Comparison of ENCODE assay signal across 12 cellular contexts in genomic region chr6:110543106-110543505, GRCh38.
DNase-seq lines count a peak whose midpoint lies in the region; ATAC-seq and TF ChIP-seq lines count a peak whose summit lies in the region.
"Had no signal": no experiment of that assay in that cellular context is flagged by ENCODE, and none has a peak within 500 bp of the region (broad histone marks: within the 10 kb centered on the region; RNA-seq: fewer than 3 reads in every experiment).

No MANE protein-coding gene starts in this region.

- H3K4me2 ChIP-seq in GM23338: no peak overlapping the region

- no peaks in the 10 kb centered on the region for H3K79me2 ChIP-seq in GM23338 (replicated peaks; ENCODE audit: insufficient read depth)

- H3K27me3 ChIP-seq in GM23338 (ENCODE audit: insufficient read depth) (no peaks in the 10 kb centered on the region), prostate gland (replicated peaks; ENCODE audit: insufficient read depth) (no peaks in the 10 kb centered on the region)
- H3K27me3 ChIP-seq: Peyer's patch had no signal

- no peak for DNase-seq in GM23338 (ENCODE audit: low spot score)
- peak; percentile 48 for DNase-seq in NCI-H345 treated with DMSO at 0.1 percent for 48 hours (lab: John Stamatoyannopoulos, UW; ENCODE audit: unreplicated experiment)
- peak; percentile 76 for DNase-seq in globus pallidus (ENCODE audit: low spot score)
- DNase-seq in prostate gland (ENCODE audit: low spot score): peak; percentile 75
- DNase-seq in WTC11 (ENCODE audit: low spot score): no peak
- no peak for DNase-seq in activated T-helper 1 cell treated with anti-CD3 and anti-CD28 coated beads, Interleukin-12 subunit alpha, Interleukin-12 subunit beta, Interleukin-2, Interleukin-4 antibody, amounts not matched to agents 30 ng/mL and 10 ng/mL and 1 ng/mL, durations not matched to agents 14 hours and 24 hours and 36 hours (ENCODE audit: low spot score)
- DNase-seq in activated CD8-positive, alpha-beta T cell treated with anti-CD3 and anti-CD28 coated beads for 36 hours: no peak
- DNase-seq in NK-92 treated with Interleukin-12 subunit alpha and Interleukin-12 subunit beta, amount 100 ng/mL, for 24 hours (lab: John Stamatoyannopoulos, UW): no peak
- DNase-seq: activated T-cell treated with anti-CD3 and anti-CD28 coated beads for 4 hours, erythroblast, Peyer's patch had no signal

- H3K4me3 Mint-ChIP-seq in GM23338 (no peak overlapping the region), WTC11 (no peak overlapping the region)
- no peak overlapping the region for H3K4me3 Mint-ChIP-seq in activated T-helper 1 cell treated with anti-CD3 and anti-CD28 coated beads, Interleukin-12 subunit alpha, Interleukin-12 subunit beta, Interleukin-2, Interleukin-4 antibody, amounts not matched to agents 30 ng/mL and 10 ng/mL and 1 ng/mL, durations not matched to agents 14 hours and 24 hours and 36 hours
- no peak overlapping the region for H3K4me3 Mint-ChIP-seq in activated CD8-positive, alpha-beta T cell treated with anti-CD3 and anti-CD28 coated beads for 36 hours
- H3K4me3 Mint-ChIP-seq: nephron had no signal

- WGBS in prostate gland: 50% methylated on average over 5 of the region's 5 CpGs

- H3K27ac Mint-ChIP-seq in GM23338 (no peak overlapping the region), WTC11 (no peak overlapping the region)
- no peak overlapping the region for H3K27ac Mint-ChIP-seq in activated T-helper 1 cell treated with anti-CD3 and anti-CD28 coated beads, Interleukin-12 subunit alpha, Interleukin-12 subunit beta, Interleukin-2, Interleukin-4 antibody, amounts not matched to agents 30 ng/mL and 10 ng/mL and 1 ng/mL, durations not matched to agents 14 hours and 24 hours and 36 hours
- no peak overlapping the region for H3K27ac Mint-ChIP-seq in activated CD8-positive, alpha-beta T cell treated with anti-CD3 and anti-CD28 coated beads for 36 hours

- no peaks in the 10 kb centered on the region for H3K9me2 ChIP-seq in GM23338 (ENCODE audit: insufficient read depth)

- 0 out of 2 replicates have a peak overlapping the region, but pooled peaks have one; percentile 80 for H2AFZ ChIP-seq in GM23338

- H3F3A ChIP-seq in GM23338 (replicated peaks; ENCODE audit: low read depth): no peaks in the 10 kb centered on the region

- intact Hi-C loops in prostate gland (cut with DNase I): no loop called here
- intact Hi-C loops in activated T-helper 1 cell treated with anti-CD3 and anti-CD28 coated beads, Interleukin-12 subunit alpha, Interleukin-12 subunit beta, Interleukin-2, Interleukin-4 antibody, amounts not matched to agents 30 ng/mL and 10 ng/mL and 1 ng/mL, durations not matched to agents 14 hours and 24 hours and 36 hours (cut with micrococcal nuclease): no loop called here
- intact Hi-C loops in activated CD8-positive, alpha-beta T cell treated with anti-CD3 and anti-CD28 coated beads for 36 hours (cut with micrococcal nuclease): no loop called here

- H3K27me3 Mint-ChIP-seq in GM23338 (ENCODE audit: insufficient read depth, low read depth, poor library complexity) (peaks cover 1% of the 10 kb centered on the region), WTC11 (ENCODE audit: low read depth) (no peaks in the 10 kb centered on the region; the same call in 1 of the 2 replicates)
- peaks cover 21% of the 10 kb centered on the region for H3K27me3 Mint-ChIP-seq in activated T-helper 1 cell treated with anti-CD3 and anti-CD28 coated beads, Interleukin-12 subunit alpha, Interleukin-12 subunit beta, Interleukin-2, Interleukin-4 antibody, amounts not matched to agents 30 ng/mL and 10 ng/mL and 1 ng/mL, durations not matched to agents 14 hours and 24 hours and 36 hours (ENCODE audit: insufficient read depth)
- H3K27me3 Mint-ChIP-seq in activated CD8-positive, alpha-beta T cell treated with anti-CD3 and anti-CD28 coated beads for 36 hours: peaks cover 7% of the 10 kb centered on the region

- no peak overlapping the region for H3K4me3 ChIP-seq in GM23338
- H3K4me3 ChIP-seq in prostate gland: no peak overlapping the region
- H3K4me3 ChIP-seq: Peyer's patch had no signal

- H3K4me1 Mint-ChIP-seq in GM23338 (no peaks in the 10 kb centered on the region), WTC11 (peaks cover 5% of the 10 kb centered on the region; the same call in 1 of the 2 replicates)
- peaks cover 21% of the 10 kb centered on the region for H3K4me1 Mint-ChIP-seq in activated T-helper 1 cell treated with anti-CD3 and anti-CD28 coated beads, Interleukin-12 subunit alpha, Interleukin-12 subunit beta, Interleukin-2, Interleukin-4 antibody, amounts not matched to agents 30 ng/mL and 10 ng/mL and 1 ng/mL, durations not matched to agents 14 hours and 24 hours and 36 hours (ENCODE audit: low read depth)
- H3K4me1 Mint-ChIP-seq in activated CD8-positive, alpha-beta T cell treated with anti-CD3 and anti-CD28 coated beads for 36 hours (ENCODE audit: low read depth): peaks cover 8% of the 10 kb centered on the region

- H4K20me1 ChIP-seq in GM23338 (replicated peaks; ENCODE audit: insufficient read depth): no peaks in the 10 kb centered on the region

- H3K27ac ChIP-seq in GM23338 (ENCODE audit: low read depth) (no peak overlapping the region), prostate gland (peak overlapping the region; percentile 13 to 33)
- H3K27ac ChIP-seq: Peyer's patch had no signal

- ATAC-seq in GM23338 (no peak), WTC11 (no peak)
- no peak for ATAC-seq in activated CD8-positive, alpha-beta T cell treated with anti-CD3 and anti-CD28 coated beads for 36 hours

- POLR2A ChIA-PET in WTC11 (lab: Charles Lee): no interaction called here
- POLR2A ChIA-PET in activated CD8-positive, alpha-beta T cell treated with anti-CD3 and anti-CD28 coated beads for 36 hours (lab: Charles Lee): no interaction called here

- H3K9me3 ChIP-seq in prostate gland: no peaks in the 10 kb centered on the region
- H3K9me3 ChIP-seq: Peyer's patch had no signal

- H3K36me3 ChIP-seq in GM23338 (ENCODE audit: insufficient read depth) (no peaks in the 10 kb centered on the region), prostate gland (no peaks in the 10 kb centered on the region)
- H3K36me3 ChIP-seq: Peyer's patch had no signal

- H3K4me1 ChIP-seq in GM23338 (ENCODE audit: insufficient read depth) (no peaks in the 10 kb centered on the region), prostate gland (replicated peaks) (no peaks in the 10 kb centered on the region)
- H3K4me1 ChIP-seq: Peyer's patch had no signal

- no peak for TF ChIP-seq POLR2A in prostate gland (IDR thresholded peaks at IDR 0.05)

- no peaks in the 10 kb centered on the region; the same call in 2 of the 3 replicates for H3K36me3 Mint-ChIP-seq in GM23338 (ENCODE audit: low read depth)
- peaks cover 13% of the 10 kb centered on the region for H3K36me3 Mint-ChIP-seq in WTC11
- H3K36me3 Mint-ChIP-seq in activated T-helper 1 cell treated with anti-CD3 and anti-CD28 coated beads, Interleukin-12 subunit alpha, Interleukin-12 subunit beta, Interleukin-2, Interleukin-4 antibody, amounts not matched to agents 30 ng/mL and 10 ng/mL and 1 ng/mL, durations not matched to agents 14 hours and 24 hours and 36 hours (ENCODE audit: low read depth): peaks cover 4% of the 10 kb centered on the region
- H3K36me3 Mint-ChIP-seq in activated CD8-positive, alpha-beta T cell treated with anti-CD3 and anti-CD28 coated beads for 36 hours (ENCODE audit: low read depth): no peaks in the 10 kb centered on the region

- peaks cover 17% of the 10 kb centered on the region for H3K9me3 Mint-ChIP-seq in GM23338
- peaks cover 32% of the 10 kb centered on the region for H3K9me3 Mint-ChIP-seq in WTC11
- H3K9me3 Mint-ChIP-seq in activated T-helper 1 cell treated with anti-CD3 and anti-CD28 coated beads, Interleukin-12 subunit alpha, Interleukin-12 subunit beta, Interleukin-2, Interleukin-4 antibody, amounts not matched to agents 30 ng/mL and 10 ng/mL and 1 ng/mL, durations not matched to agents 14 hours and 24 hours and 36 hours: peaks cover 17% of the 10 kb centered on the region
- peaks cover 12% of the 10 kb centered on the region for H3K9me3 Mint-ChIP-seq in activated CD8-positive, alpha-beta T cell treated with anti-CD3 and anti-CD28 coated beads for 36 hours

- CTCF ChIA-PET in WTC11 (lab: Charles Lee): no interaction called here
- CTCF ChIA-PET in activated CD8-positive, alpha-beta T cell treated with anti-CD3 and anti-CD28 coated beads for 36 hours (lab: Charles Lee): no interaction called here

- TF ChIP-seq CTCF in GM23338 (conservative IDR thresholded peaks at IDR 0.05; ENCODE audit: low read depth in 2 of 2): no peak
- no peak for TF ChIP-seq CTCF in prostate gland (IDR thresholded peaks at IDR 0.05)
- no peak for TF ChIP-seq CTCF in WTC11 (IDR thresholded peaks at IDR 0.05)
- TF ChIP-seq CTCF in activated CD8-positive, alpha-beta T cell treated with anti-CD3 and anti-CD28 coated beads for 36 hours (IDR thresholded peaks at IDR 0.05): no peak

TF ChIP-seq in GM23338, 12 proteins besides CTCF, POLR2A, EP300 and RAD21:
- TF ChIP-seq JUNB (IDR thresholded peaks at IDR 0.05; ENCODE audit: unreplicated experiment): no peak
TF ChIP-seq in GM23338: peak in this region for 0.

TF ChIP-seq in WTC11, 78 proteins besides CTCF, POLR2A, EP300 and RAD21 (continues in another document):
- TF ChIP-seq ZNF281 (CRISPR knock-in tag; IDR thresholded peaks at IDR 0.05): no peak
- TF ChIP-seq IRF1 (CRISPR knock-in tag; IDR thresholded peaks at IDR 0.05): no peak

Comparison
In these comparisons a context has a peak if more than half of its experiments do, and no peak if none do; other contexts are left out.
1. DNase-seq: peak in NCI-H345 treated with DMSO at 0.1 percent for 48 hours (single experiment), globus pallidus (single experiment) and prostate gland (single experiment); none in GM23338 (single experiment), WTC11 (single experiment), activated T-helper 1 cell treated with anti-CD3 and anti-CD28 coated beads, Interleukin-12 subunit alpha, Interleukin-12 subunit beta, Interleukin-2, Interleukin-4 antibody, amounts not matched to agents 30 ng/mL and 10 ng/mL and 1 ng/mL, durations not matched to agents 14 hours and 24 hours and 36 hours (single experiment), activated CD8-positive, alpha-beta T cell treated with anti-CD3 and anti-CD28 coated beads for 36 hours (single experiment) and NK-92 treated with Interleukin-12 subunit alpha and Interleukin-12 subunit beta, amount 100 ng/mL, for 24 hours (single experiment).